In genomic region chr1:62395291-62395690, GRCh38 we compare ENCODE assay signal across 19 cellular contexts. TPM values are rescaled to one million over a fixed set of nuclear protein-coding genes. Genes with fewer than 3 reads are reported as not detected.
A peak's percentile ranks its signal among the peaks of the same experiment; 100 is the strongest.
DNase-seq lines count a peak whose midpoint lies in the region; ATAC-seq and TF ChIP-seq lines count a peak whose summit lies in the region.
"Had no signal": no experiment of that assay in that cellular context is flagged by ENCODE, and none has a peak within 500 bp of the region (broad histone marks: within the 10 kb centered on the region; RNA-seq: fewer than 3 reads in every experiment).

No MANE protein-coding gene starts in this region.

- no peak for ATAC-seq in GM21737 (IDR thresholded peaks at IDR 0.05; ENCODE audit: unreplicated experiment)
- no peak for ATAC-seq in GM19395 (IDR thresholded peaks at IDR 0.05; ENCODE audit: unreplicated experiment)

- H3K36me3 Mint-ChIP-seq in osteocyte (ENCODE audit: unreplicated experiment) (no peaks in the 10 kb centered on the region), mesothelial cell of epicardium (no peaks in the 10 kb centered on the region)
- H3K36me3 Mint-ChIP-seq: CD4-positive, CD25-positive, alpha-beta regulatory T cell had no signal

- no peak for TF ChIP-seq CTCF in osteocyte (IDR thresholded peaks at IDR 0.05)
- TF ChIP-seq CTCF in mesothelial cell of epicardium (IDR thresholded peaks at IDR 0.05; ENCODE audit: unreplicated experiment): no peak

- H3K4me1 Mint-ChIP-seq in osteocyte (ENCODE audit: unreplicated experiment): no peaks in the 10 kb centered on the region
- peaks cover 10% of the 10 kb centered on the region for H3K4me1 Mint-ChIP-seq in mesothelial cell of epicardium
- H3K4me1 Mint-ChIP-seq: CD4-positive, CD25-positive, alpha-beta regulatory T cell had no signal

- DNase-seq in anterior cingulate cortex (lab: John Stamatoyannopoulos, UW) (peak in 42 of 58 donors; percentile 1 to 84 (median 44)), islet precursor cell (peak; percentile 69), osteocyte (ENCODE audit: extremely low spot score, unreplicated experiment) (peak; percentile 62), superior temporal gyrus (ENCODE audit: extremely low spot score) (peak; percentile 59), NCI-H1436 (lab: John Stamatoyannopoulos, UW) (no peak), mesothelial cell of epicardium (ENCODE audit: low spot score in 2 of 2, unreplicated experiment in 2 of 2) (no peak)
- DNase-seq: ACHN; AML-193; Calu3; CD4-positive, CD25-positive, alpha-beta regulatory T cell; DMS53; NCI-H1105 treated with DMSO at 0.1 percent for 48 hours; NCI-H187 treated with DMSO at 0.1 percent for 48 hours; NCI-H446; NCI-H69; NK-92 treated with Interleukin-12 subunit alpha and Interleukin-12 subunit beta, amount 100 ng/mL, for 24 hours; SHP77 treated with DMSO at 0.1 percent for 48 hours had no signal

- no peak overlapping the region for H3K4me3 Mint-ChIP-seq in osteocyte (ENCODE audit: unreplicated experiment)
- H3K4me3 Mint-ChIP-seq in mesothelial cell of epicardium: no peak overlapping the region
- H3K4me3 Mint-ChIP-seq: CD4-positive, CD25-positive, alpha-beta regulatory T cell had no signal

- peaks cover 43% of the 10 kb centered on the region for H3K27me3 Mint-ChIP-seq in osteocyte (ENCODE audit: unreplicated experiment)
- H3K27me3 Mint-ChIP-seq in mesothelial cell of epicardium (ENCODE audit: low read depth): peaks cover 15% of the 10 kb centered on the region

- H3K27ac Mint-ChIP-seq in osteocyte (ENCODE audit: unreplicated experiment): no peak overlapping the region
- H3K27ac Mint-ChIP-seq in mesothelial cell of epicardium: no peak overlapping the region
- H3K27ac Mint-ChIP-seq: CD4-positive, CD25-positive, alpha-beta regulatory T cell had no signal

- no peaks in the 10 kb centered on the region for H3K9me3 Mint-ChIP-seq in osteocyte (ENCODE audit: unreplicated experiment)
- no peaks in the 10 kb centered on the region for H3K9me3 Mint-ChIP-seq in mesothelial cell of epicardium
- H3K9me3 Mint-ChIP-seq: CD4-positive, CD25-positive, alpha-beta regulatory T cell had no signal

RNA-seq across cellular contexts. Expression of gene USP1, which starts 41.6 kb away (rescaled TPM):
- total RNA-seq in osteocyte (24.6 and 25.7 TPM in 2 replicates), mesothelial cell of epicardium (24.4 to 25.1 TPM (median 24.8 TPM) in 3 replicates)

Comparison
In these comparisons a context has a peak if more than half of its experiments do, and no peak if none do; other contexts are left out.
1. DNase-seq: peak in anterior cingulate cortex (42 of 58), islet precursor cell (single experiment), osteocyte (single experiment) and superior temporal gyrus (single experiment); none in NCI-H1436 (single experiment) and mesothelial cell of epicardium (0 of 2).